Comparison of ENCODE assay signal across 1 cellular context in the genomic region with DNA sequence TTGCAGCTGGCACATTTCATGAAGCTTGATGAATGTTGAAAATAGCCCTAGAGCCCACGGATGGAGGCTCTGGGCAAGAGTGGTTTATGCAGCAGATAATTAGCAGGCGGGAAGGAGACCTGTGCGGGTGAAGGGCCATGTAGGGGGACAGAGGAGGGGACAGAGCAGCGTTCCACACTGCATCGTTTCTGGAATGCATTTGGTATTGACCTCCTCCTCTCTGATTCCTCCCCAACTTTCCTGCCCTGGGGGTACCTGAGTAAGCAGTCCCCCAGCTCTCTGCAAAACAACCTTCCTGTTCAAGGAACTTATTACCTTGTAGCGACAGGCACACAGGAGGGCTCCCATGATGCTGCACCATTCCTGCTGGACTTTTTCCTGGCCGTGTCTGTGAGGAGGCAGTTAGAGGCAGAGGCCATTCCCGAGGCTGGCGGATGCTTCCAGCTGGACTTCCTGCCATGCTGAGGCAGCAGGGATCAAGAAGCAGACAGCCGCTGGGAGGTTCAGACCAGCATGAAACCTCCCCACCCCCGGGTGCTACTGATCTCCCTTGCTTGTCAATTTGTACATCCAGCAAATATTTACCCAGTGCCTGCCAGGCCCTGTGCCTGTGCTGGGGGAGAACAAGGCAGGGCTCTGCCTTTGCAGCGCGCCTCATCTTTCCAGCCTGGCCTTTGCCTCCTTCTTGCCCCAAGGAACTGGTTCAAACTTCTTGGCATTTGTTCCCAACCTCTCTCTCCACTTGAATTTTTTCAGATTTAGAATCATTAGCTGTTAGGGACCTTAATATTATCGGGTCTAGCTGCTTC.
TF ChIP-seq lines count a peak whose summit lies in the region.

No MANE protein-coding gene starts in this region.

TF ChIP-seq in endothelial cell of umbilical vein, 7 proteins besides CTCF, POLR2A, EP300 and RAD21:
- TF ChIP-seq, protein P1, sequence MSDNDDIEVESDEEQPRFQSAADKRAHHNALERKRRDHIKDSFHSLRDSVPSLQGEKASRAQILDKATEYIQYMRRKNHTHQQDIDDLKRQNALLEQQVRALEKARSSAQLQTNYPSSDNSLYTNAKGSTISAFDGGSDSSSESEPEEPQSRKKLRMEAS (IDR thresholded peaks at IDR 0.05; ENCODE audit: insufficient read depth, insufficient read length) = no peak
- TF ChIP-seq MYC (IDR thresholded peaks at IDR 0.05; ENCODE audit: low read depth, low read length) (no peak), EZH2 (IDR thresholded peaks at IDR 0.05; ENCODE audit: borderline replicate concordance, low read depth, low read length, severe bottlenecking) (no peak), POLR2AphosphoS5 (IDR thresholded peaks at IDR 0.05; ENCODE audit: insufficient read depth, low read depth, low read length) (no peak), JUN (IDR thresholded peaks at IDR 0.05; ENCODE audit: borderline replicate concordance, insufficient read depth, insufficient read length, low read depth) (no peak), FOS (IDR thresholded peaks at IDR 0.05; ENCODE audit: borderline replicate concordance, insufficient read depth, low read length) (no peak), GATA2 (IDR thresholded peaks at IDR 0.05; ENCODE audit: insufficient read depth, insufficient read length, low read depth, low read length) (no peak)
